Comparison of ENCODE assay signal across 1 cellular context in genomic region chr3:184229424-184230080, GRCh38.
TF ChIP-seq lines count a peak whose summit lies in the region.

TSS of gene VWA5B2 (plus strand) at chr3:184229585. CDS start at chr3:184230529, 944 bp downstream.

TF ChIP-seq in GM23338, 12 proteins besides CTCF, POLR2A, EP300 and RAD21 (continued from another document):
- TF ChIP-seq, protein P1, sequence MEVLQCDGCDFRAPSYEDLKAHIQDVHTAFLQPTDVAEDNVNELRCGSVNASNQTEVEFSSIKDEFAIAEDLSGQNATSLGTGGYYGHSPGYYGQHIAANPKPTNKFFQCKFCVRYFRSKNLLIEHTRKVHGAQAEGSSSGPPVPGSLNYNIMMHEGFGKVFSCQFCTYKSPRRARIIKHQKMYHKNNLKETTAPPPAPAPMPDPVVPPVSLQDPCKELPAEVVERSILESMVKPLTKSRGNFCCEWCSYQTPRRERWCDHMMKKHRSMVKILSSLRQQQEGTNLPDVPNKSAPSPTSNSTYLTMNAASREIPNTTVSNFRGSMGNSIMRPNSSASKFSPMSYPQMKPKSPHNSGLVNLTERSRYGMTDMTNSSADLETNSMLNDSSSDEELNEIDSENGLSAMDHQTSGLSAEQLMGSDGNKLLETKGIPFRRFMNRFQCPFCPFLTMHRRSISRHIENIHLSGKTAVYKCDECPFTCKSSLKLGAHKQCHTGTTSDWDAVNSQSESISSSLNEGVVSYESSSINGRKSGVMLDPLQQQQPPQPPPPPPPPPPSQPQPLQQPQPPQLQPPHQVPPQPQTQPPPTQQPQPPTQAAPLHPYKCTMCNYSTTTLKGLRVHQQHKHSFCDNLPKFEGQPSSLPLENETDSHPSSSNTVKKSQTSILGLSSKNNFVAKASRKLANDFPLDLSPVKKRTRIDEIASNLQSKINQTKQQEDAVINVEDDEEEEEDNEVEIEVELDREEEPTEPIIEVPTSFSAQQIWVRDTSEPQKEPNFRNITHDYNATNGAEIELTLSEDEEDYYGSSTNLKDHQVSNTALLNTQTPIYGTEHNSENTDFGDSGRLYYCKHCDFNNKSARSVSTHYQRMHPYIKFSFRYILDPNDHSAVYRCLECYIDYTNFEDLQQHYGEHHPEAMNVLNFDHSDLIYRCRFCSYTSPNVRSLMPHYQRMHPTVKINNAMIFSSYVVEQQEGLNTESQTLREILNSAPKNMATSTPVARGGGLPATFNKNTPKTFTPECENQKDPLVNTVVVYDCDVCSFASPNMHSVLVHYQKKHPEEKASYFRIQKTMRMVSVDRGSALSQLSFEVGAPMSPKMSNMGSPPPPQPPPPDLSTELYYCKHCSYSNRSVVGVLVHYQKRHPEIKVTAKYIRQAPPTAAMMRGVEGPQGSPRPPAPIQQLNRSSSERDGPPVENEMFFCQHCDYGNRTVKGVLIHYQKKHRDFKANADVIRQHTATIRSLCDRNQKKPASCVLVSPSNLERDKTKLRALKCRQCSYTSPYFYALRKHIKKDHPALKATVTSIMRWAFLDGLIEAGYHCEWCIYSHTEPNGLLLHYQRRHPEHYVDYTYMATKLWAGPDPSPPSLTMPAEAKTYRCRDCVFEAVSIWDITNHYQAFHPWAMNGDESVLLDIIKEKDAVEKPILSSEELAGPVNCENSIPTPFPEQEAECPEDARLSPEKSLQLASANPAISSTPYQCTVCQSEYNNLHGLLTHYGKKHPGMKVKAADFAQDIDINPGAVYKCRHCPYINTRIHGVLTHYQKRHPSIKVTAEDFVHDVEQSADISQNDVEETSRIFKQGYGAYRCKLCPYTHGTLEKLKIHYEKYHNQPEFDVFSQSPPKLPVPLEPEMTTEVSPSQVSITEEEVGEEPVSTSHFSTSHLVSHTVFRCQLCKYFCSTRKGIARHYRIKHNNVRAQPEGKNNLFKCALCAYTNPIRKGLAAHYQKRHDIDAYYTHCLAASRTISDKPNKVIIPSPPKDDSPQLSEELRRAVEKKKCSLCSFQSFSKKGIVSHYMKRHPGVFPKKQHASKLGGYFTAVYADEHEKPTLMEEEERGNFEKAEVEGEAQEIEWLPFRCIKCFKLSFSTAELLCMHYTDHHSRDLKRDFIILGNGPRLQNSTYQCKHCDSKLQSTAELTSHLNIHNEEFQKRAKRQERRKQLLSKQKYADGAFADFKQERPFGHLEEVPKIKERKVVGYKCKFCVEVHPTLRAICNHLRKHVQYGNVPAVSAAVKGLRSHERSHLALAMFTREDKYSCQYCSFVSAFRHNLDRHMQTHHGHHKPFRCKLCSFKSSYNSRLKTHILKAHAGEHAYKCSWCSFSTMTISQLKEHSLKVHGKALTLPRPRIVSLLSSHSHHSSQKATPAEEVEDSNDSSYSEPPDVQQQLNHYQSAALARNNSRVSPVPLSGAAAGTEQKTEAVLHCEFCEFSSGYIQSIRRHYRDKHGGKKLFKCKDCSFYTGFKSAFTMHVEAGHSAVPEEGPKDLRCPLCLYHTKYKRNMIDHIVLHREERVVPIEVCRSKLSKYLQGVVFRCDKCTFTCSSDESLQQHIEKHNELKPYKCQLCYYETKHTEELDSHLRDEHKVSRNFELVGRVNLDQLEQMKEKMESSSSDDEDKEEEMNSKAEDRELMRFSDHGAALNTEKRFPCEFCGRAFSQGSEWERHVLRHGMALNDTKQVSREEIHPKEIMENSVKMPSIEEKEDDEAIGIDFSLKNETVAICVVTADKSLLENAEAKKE (CRISPR knock-in tag; IDR thresholded peaks at IDR 0.05) = no peak
- TF ChIP-seq CREB1 (CRISPR knock-in tag; IDR thresholded peaks at IDR 0.05; ENCODE audit: low read depth) (no peak), ETS1 (IDR thresholded peaks at IDR 0.05) (no peak), ZNF331 (CRISPR knock-in tag; IDR thresholded peaks at IDR 0.05; ENCODE audit: low read depth) (no peak), ZNF114 (CRISPR knock-in tag; IDR thresholded peaks at IDR 0.05) (no peak)
